Comparison of ENCODE assay signal across 15 cellular contexts in genomic region chr1:44684525-44684924, GRCh38. TPM values are rescaled to one million over a fixed set of nuclear protein-coding genes. Genes with fewer than 3 reads are reported as not detected.
A peak's percentile ranks its signal among the peaks of the same experiment; 100 is the strongest.
DNase-seq lines count a peak whose midpoint lies in the region; ATAC-seq and TF ChIP-seq lines count a peak whose summit lies in the region.
"Had no signal": no experiment of that assay in that cellular context is flagged by ENCODE, and none has a peak within 500 bp of the region (broad histone marks: within the 10 kb centered on the region; RNA-seq: fewer than 3 reads in every experiment).

No MANE protein-coding gene starts in this region.

- H2AFZ ChIP-seq in hepatocyte = no peak overlapping the region

- in situ Hi-C loops in GM13977 (cut with MboI; ENCODE audit: low pct_unique_long_range_greater_than_20kb, low sequenced_read_pairs, unreplicated experiment) = no loop called here

- H3K27me3 Mint-ChIP-seq in activated CD8-positive, alpha-beta T cell treated with anti-CD3 and anti-CD28 coated beads, Interleukin-2, amount 10 ng/mL, durations not matched to agents 7 days and 5 days (ENCODE audit: low read depth) = peaks cover 2% of the 10 kb centered on the region

- no peak overlapping the region for H3K27ac ChIP-seq in hepatocyte
- H3K27ac ChIP-seq: body of pancreas had no signal

- H3K27ac Mint-ChIP-seq in activated CD8-positive, alpha-beta T cell treated with anti-CD3 and anti-CD28 coated beads, Interleukin-2, amount 10 ng/mL, durations not matched to agents 7 days and 5 days = no peak overlapping the region

- H3K9me3 Mint-ChIP-seq in activated CD8-positive, alpha-beta T cell treated with anti-CD3 and anti-CD28 coated beads, Interleukin-2, amount 10 ng/mL, durations not matched to agents 7 days and 5 days (ENCODE audit: insufficient read depth) = no peaks in the 10 kb centered on the region

- H3K27me3 ChIP-seq in hepatocyte = no peaks in the 10 kb centered on the region
- H3K27me3 ChIP-seq: body of pancreas, MG63 had no signal

- H3K36me3 Mint-ChIP-seq in activated CD8-positive, alpha-beta T cell treated with anti-CD3 and anti-CD28 coated beads, Interleukin-2, amount 10 ng/mL, durations not matched to agents 7 days and 5 days (ENCODE audit: low read depth) = no peaks in the 10 kb centered on the region

- CTCF ChIA-PET in activated CD8-positive, alpha-beta T cell treated with anti-CD3 and anti-CD28 coated beads, Interleukin-2, amount 10 ng/mL, durations not matched to agents 7 days and 5 days (lab: Charles Lee) = interaction anchor here (1.3 to 5.8 kb wide), 2 partner anchors 9 to 32 kb away, joined by 3 to 24 read pairs; partner anchors contain the start of gene ARMH1

- POLR2A ChIA-PET in activated CD8-positive, alpha-beta T cell treated with anti-CD3 and anti-CD28 coated beads, Interleukin-2, amount 10 ng/mL, durations not matched to agents 7 days and 5 days (lab: Charles Lee) = interaction anchor here (0.6 to 1.9 kb wide), 4 partner anchors 11 to 37 kb away, joined by 3 to 9 read pairs (median 4); no protein-coding TSS in a partner anchor

- DNase-seq in GM13977 (ENCODE audit: low spot score) (peak; percentile 63), SW 1271 (lab: John Stamatoyannopoulos, UW) (no peak), NCI-H146 treated with DMSO at 0.1 percent for 48 hours (lab: John Stamatoyannopoulos, UW; ENCODE audit: unreplicated experiment) (no peak), hepatocyte (ENCODE audit: low spot score) (no peak)
- DNase-seq in activated CD8-positive, alpha-beta T cell treated with anti-CD3 and anti-CD28 coated beads, Interleukin-2, amount 10 ng/mL, durations not matched to agents 7 days and 5 days = no peak
- DNase-seq in stimulated activated CD4-positive, alpha-beta T cell treated with anti-CD3 and anti-CD28 coated beads, Interleukin-15, amount 100 ng/mL, for 24 hours = no peak
- DNase-seq: body of pancreas, MG63, RPMI8226 had no signal

- peaks cover 8% of the 10 kb centered on the region for H3K4me1 Mint-ChIP-seq in activated CD8-positive, alpha-beta T cell treated with anti-CD3 and anti-CD28 coated beads, Interleukin-2, amount 10 ng/mL, durations not matched to agents 7 days and 5 days (ENCODE audit: low read depth)

- H3K9me3 ChIP-seq in hepatocyte (ENCODE audit: low read depth) = no peaks in the 10 kb centered on the region
- H3K9me3 ChIP-seq: body of pancreas, MG63 had no signal

- no peak overlapping the region for H3K4me3 ChIP-seq in hepatocyte
- H3K4me3 ChIP-seq: body of pancreas, MG63 had no signal

- H3K4me2 ChIP-seq in hepatocyte = no peak overlapping the region

- H3K4me3 Mint-ChIP-seq in activated CD8-positive, alpha-beta T cell treated with anti-CD3 and anti-CD28 coated beads, Interleukin-2, amount 10 ng/mL, durations not matched to agents 7 days and 5 days = no peak overlapping the region

- TF ChIP-seq CTCF in GM13977 (IDR thresholded peaks at IDR 0.05; ENCODE audit: extremely low read depth, insufficient read depth, missing control alignments) (no peak), hepatocyte (IDR thresholded peaks at IDR 0.05; ENCODE audit: poor library complexity) (no peak)

- H3K9me2 ChIP-seq in hepatocyte (replicated peaks; ENCODE audit: insufficient read depth) = no peaks in the 10 kb centered on the region

- ATAC-seq in GM19468 (IDR thresholded peaks at IDR 0.05; ENCODE audit: extremely low read depth, unreplicated experiment) = peak; percentile 24
- peak; percentile 53 for ATAC-seq in HG03196 (IDR thresholded peaks at IDR 0.05; ENCODE audit: unreplicated experiment)
- peak; percentile 39 for ATAC-seq in activated CD8-positive, alpha-beta T cell treated with anti-CD3 and anti-CD28 coated beads, Interleukin-2, amount 10 ng/mL, durations not matched to agents 7 days and 5 days
- ATAC-seq: body of pancreas, HCT116, left lobe of liver had no signal

- H3K79me2 ChIP-seq in hepatocyte = no peaks in the 10 kb centered on the region

- no peaks in the 10 kb centered on the region for H4K20me1 ChIP-seq in hepatocyte (ENCODE audit: insufficient read depth, poor library complexity, severe bottlenecking)

- H3K36me3 ChIP-seq in hepatocyte (replicated peaks; ENCODE audit: insufficient read depth, low read depth) = no peaks in the 10 kb centered on the region
- H3K36me3 ChIP-seq: MG63 had no signal

- H3K4me1 ChIP-seq in hepatocyte (ENCODE audit: insufficient read depth) = no peaks in the 10 kb centered on the region
- H3K4me1 ChIP-seq: body of pancreas had no signal

- WGBS in hepatocyte (ENCODE audit: low lambda C conversion rate, missing lambda C conversion rate) = 100% methylated on average over 1 of the region's 1 CpG

RNA-seq across cellular contexts. Expression of gene ARMH1, which starts 10.0 kb away (rescaled TPM):
- 10 to 100 TPM; 80.0 to 88.4 TPM for total RNA-seq in activated CD8-positive, alpha-beta T cell treated with anti-CD3 and anti-CD28 coated beads, Interleukin-2, amount 10 ng/mL, durations not matched to agents 7 days and 5 days
- 1.2 and 3.1 TPM in 2 replicates for total RNA-seq in hepatocyte
- 6.1 and 6.3 TPM in 2 replicates for polyA plus RNA-seq in hepatocyte

RNA-seq across cellular contexts. Expression of gene TMEM53, which starts 10.2 kb away (rescaled TPM):
- total RNA-seq in activated CD8-positive, alpha-beta T cell treated with anti-CD3 and anti-CD28 coated beads, Interleukin-2, amount 10 ng/mL, durations not matched to agents 7 days and 5 days = 1 to 10 TPM; 4.0 to 4.6 TPM
- 6.9 and 11.7 TPM in 2 replicates for total RNA-seq in hepatocyte
- polyA plus RNA-seq in hepatocyte = 27.5 and 37.4 TPM in 2 replicates

RNA-seq across cellular contexts. Expression of gene RNU5D-1, which starts 46.4 kb away (rescaled TPM):
- total RNA-seq in activated CD8-positive, alpha-beta T cell treated with anti-CD3 and anti-CD28 coated beads, Interleukin-2, amount 10 ng/mL, durations not matched to agents 7 days and 5 days = not detected
- not detected in 2 replicates for total RNA-seq in hepatocyte
- polyA plus RNA-seq in hepatocyte = not detected in 2 replicates
- total RNA-seq: activated CD8-positive, alpha-beta memory T cell treated with anti-CD3 and anti-CD28 coated beads for 36 hours; body of pancreas; fibroblast of lung; left lobe of liver had no signal
- polyA plus RNA-seq: fibroblast of lung had no signal

RNA-seq across cellular contexts. Expression of gene KIF2C, which starts 55.1 kb away (rescaled TPM):
- total RNA-seq in activated CD8-positive, alpha-beta T cell treated with anti-CD3 and anti-CD28 coated beads, Interleukin-2, amount 10 ng/mL, durations not matched to agents 7 days and 5 days = 100 to 1,000 TPM; 125 to 126 TPM
- total RNA-seq in hepatocyte = 4.1 and 5.8 TPM in 2 replicates
- 6.7 and 8.8 TPM in 2 replicates for polyA plus RNA-seq in hepatocyte
- total RNA-seq: body of pancreas had no signal

Comparison
In these comparisons a context has a peak if more than half of its experiments do, and no peak if none do; other contexts are left out.
1. RNA of gene ARMH1, which starts 10.0 kb away (total RNA-seq): 80.0 to 88.4 TPM in activated CD8-positive, alpha-beta T cell treated with anti-CD3 and anti-CD28 coated beads, Interleukin-2, amount 10 ng/mL, durations not matched to agents 7 days and 5 days; 1.2 to 3.1 TPM in hepatocyte; every median in the first group is over 10 times any median in the second.
2. Peak in every context shown above with its lines, with median percentiles within 50 percentile points of each other: ATAC-seq.